In genomic region chr14:104036250-104036649, GRCh38 we compare ENCODE assay signal across 27 cellular contexts. TPM values are rescaled to one million over a fixed set of nuclear protein-coding genes. Genes with fewer than 3 reads are reported as not detected.
"Had no signal": no experiment of that assay in that cellular context is flagged by ENCODE, and none has a peak within 500 bp of the region (broad histone marks: within the 10 kb centered on the region; RNA-seq: fewer than 3 reads in every experiment).

No MANE protein-coding gene starts in this region.

- H3K4me2 ChIP-seq: smooth muscle cell had no signal

- H3K4me3 ChIP-seq: cardiac muscle cell, esophagus squamous epithelium, gastrocnemius medialis, sigmoid colon, smooth muscle cell, transverse colon had no signal

- H3K9me3 ChIP-seq: esophagus squamous epithelium, gastrocnemius medialis, sigmoid colon, transverse colon had no signal

- H3K27me3 ChIP-seq: cardiac muscle cell had no signal

- FAIRE-seq: urothelium cell line had no signal

- ATAC-seq: activated CD4-positive, alpha-beta T cell treated with anti-CD3 and anti-CD28 coated beads for 36 hours; activated T-cell treated with anti-CD3 and anti-CD28 coated beads, Interleukin-2, amount 50 U/mL, for 4 hours; gastrocnemius medialis; left ventricle myocardium superior; natural killer cell; stimulated activated naive B cell treated with anti-CD40 and anti-IgM and Interleukin-4, amounts not matched to agents 10 μg/mL and 1 μg/mL and 100 μg/mL, for 72 hours had no signal

- H3K27ac ChIP-seq: cardiac muscle cell, esophagus squamous epithelium, gastrocnemius medialis, sigmoid colon, transverse colon had no signal

- H3K36me3 ChIP-seq: cardiac muscle cell, esophagus squamous epithelium, gastrocnemius medialis, sigmoid colon, transverse colon had no signal

- H3K4me1 ChIP-seq: esophagus squamous epithelium, sigmoid colon, transverse colon had no signal

- DNase-seq: activated B cell treated with CpG ODN at 0.5 μM for 24 hours; activated CD4-positive, alpha-beta T cell treated with anti-CD3 and anti-CD28 coated beads for 36 hours; activated CD4-positive, alpha-beta T cell treated with anti-CD3 and anti-CD28 coated beads, Interleukin-2, amount 50 U/mL, for 48 hours; activated CD8-positive, alpha-beta memory T cell treated with anti-CD3 and anti-CD28 coated beads, Interleukin-2, amount 50 U/mL, for 48 hours; activated naive CD4-positive, alpha-beta T cell treated with anti-CD3 and anti-CD28 coated beads for 36 hours; activated naive CD8-positive, alpha-beta T cell treated with anti-CD3 and anti-CD28 coated beads, Interleukin-2, amount 10 ng/mL, durations not matched to agents 7 days and 5 days; activated T-cell treated with anti-CD3 and anti-CD28 coated beads, Interleukin-2, amount 50 U/mL, for 4 hours; amniotic stem cell; cortex of kidney; endodermal cell; esophagus squamous epithelium; gastrocnemius medialis; head of caudate nucleus; hypothalamus; left ventricle myocardium superior; mammary epithelial cell; midbrain; natural killer cell; retina; sigmoid colon; stimulated activated CD4-positive, alpha-beta T cell treated with anti-CD3 and anti-CD28 coated beads, Interleukin-2, amount 100 ng/mL, for 48 hours; stimulated activated CD8-positive, alpha-beta memory T cell treated with anti-CD3 and anti-CD28 coated beads, Interleukin-4, amount 100 ng/mL, for 48 hours; stimulated activated naive B cell treated with anti-CD40 and anti-IgM and Interleukin-4, amounts not matched to agents 10 μg/mL and 1 μg/mL and 100 μg/mL, for 72 hours; transverse colon had no signal

RNA-seq across cellular contexts. Expression of gene ASPG, which starts 49.2 kb away (rescaled TPM):
- polyA plus RNA-seq: mammary epithelial cell had no signal
